In the genomic region with DNA sequence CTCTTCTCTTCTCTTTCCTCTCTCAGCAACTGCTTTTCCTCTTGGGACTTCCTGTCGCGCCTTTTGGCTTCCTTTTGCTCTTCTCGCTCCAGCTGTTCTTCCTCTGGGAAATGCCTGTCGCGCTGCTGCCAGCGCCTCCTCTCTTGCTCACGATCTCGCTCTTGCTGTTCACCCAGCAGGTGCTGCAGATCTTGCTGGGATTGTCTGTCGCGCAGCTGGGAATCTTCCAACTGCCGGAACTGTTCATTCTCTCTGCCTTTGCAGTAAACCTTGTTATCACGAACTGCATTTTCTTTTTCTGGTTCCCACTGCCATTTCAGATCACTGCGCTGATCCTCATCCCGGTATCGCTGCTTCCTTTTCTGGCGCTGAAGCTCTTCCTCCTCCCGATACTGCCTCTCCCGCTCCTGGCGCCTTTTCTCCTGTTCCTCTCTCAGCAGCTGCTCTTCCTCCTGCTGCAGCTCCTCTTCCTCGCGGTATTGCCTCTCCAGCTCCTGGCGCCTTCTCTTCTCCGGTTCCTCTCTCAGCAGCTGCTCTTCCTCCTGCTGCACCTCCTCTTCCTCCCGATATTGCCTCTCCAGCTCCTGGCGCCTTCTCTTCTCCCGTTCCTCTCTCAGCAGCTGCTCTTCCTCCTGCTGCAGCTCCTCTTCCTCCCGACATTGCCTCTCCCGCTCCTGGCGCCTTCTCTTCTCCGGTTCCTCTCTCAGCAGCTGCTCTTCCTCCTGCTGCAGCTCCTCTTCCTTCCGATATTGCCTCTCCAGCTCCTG, we compare ENCODE assay signal across 10 cellular contexts. TPM values are rescaled to one million over a fixed set of nuclear protein-coding genes. Genes with fewer than 3 reads are reported as not detected.
DNase-seq lines count a peak whose midpoint lies in the region; ATAC-seq and TF ChIP-seq lines count a peak whose summit lies in the region.
"Had no signal": no experiment of that assay in that cellular context is flagged by ENCODE, and none has a peak within 500 bp of the region (broad histone marks: within the 10 kb centered on the region; RNA-seq: fewer than 3 reads in every experiment).

No MANE protein-coding gene starts in this region.

- H3K18ac ChIP-seq in neuronal stem cell (ENCODE audit: low read length), result no peak overlapping the region

- POLR2A ChIA-PET in BJ (lab: Charles Lee), result interaction anchor here (0.7 kb wide), 1 partner anchor 21 kb away, joined by 4 read pairs; no protein-coding TSS in a partner anchor
- POLR2A ChIA-PET in HEK293T (lab: Yijun Ruan, JAX), result interaction anchor here (0.7 to 3.4 kb wide), 11 partner anchors 13 to 933 kb away, joined by 3 to 23 read pairs (median 4); a partner anchor contains a TSS

- H4K91ac ChIP-seq in neuronal stem cell (ENCODE audit: low read depth, low read length, poor library complexity), result no peak overlapping the region

- H3K79me1 ChIP-seq in neuronal stem cell (ENCODE audit: low read depth, low read length), result peaks cover 2% of the 10 kb centered on the region

- H3K9me3 ChIP-seq in neuronal stem cell (replicated peaks in 1 of 2; ENCODE audit: control insufficient read depth in 2 of 2, insufficient read depth in 1 of 2, low read depth in 1 of 2, low read length in 2 of 2) (peaks cover 14 to 50% of the 10 kb centered on the region in 2 donors), uterus (peaks cover 0 to 4% of the 10 kb centered on the region in 2 donors)

- no peak overlapping the region for H3K27ac ChIP-seq in neuronal stem cell (replicated peaks; ENCODE audit: low read length)
- H3K27ac ChIP-seq in uterus, result no peak overlapping the region

- intact Hi-C loops in uterus (cut with DNase I; ENCODE audit: low total_unique reads), result no loop called here

- H3K9ac ChIP-seq in neuronal stem cell (ENCODE audit: low read depth, low read length, poor library complexity), result no peak overlapping the region

- H2AFZ ChIP-seq in neuronal stem cell (ENCODE audit: low read length), result no peak overlapping the region

- H3K4me2 ChIP-seq in neuronal stem cell (ENCODE audit: insufficient read depth, low read length, poor library complexity, severe bottlenecking), result peak overlapping the region; percentile 11

- peaks cover 0 to 8% of the 10 kb centered on the region in 2 donors for H3K4me1 Mint-ChIP-seq in effector memory CD8-positive, alpha-beta T cell (ENCODE audit: low read depth in 2 of 2)

- H2BK120ac ChIP-seq in neuronal stem cell (ENCODE audit: low read depth, low read length), result no peak overlapping the region

- H4K8ac ChIP-seq in neuronal stem cell (ENCODE audit: low read depth, low read length), result no peak overlapping the region

- peaks cover 0 to 6% of the 10 kb centered on the region in 2 donors for H3K27me3 Mint-ChIP-seq in effector memory CD8-positive, alpha-beta T cell

- WGBS in neuronal stem cell (ENCODE audit: extremely low coverage in 2 of 2, insufficient read length in 2 of 2, insufficient replicate concordance in 1 of 2), 2 donors, result no CpG with 5 or more reads among the region's 31 CpGs

- no peak for TF ChIP-seq POLR2A in uterus (IDR thresholded peaks at IDR 0.05)

- no peak overlapping the region for H2BK15ac ChIP-seq in neuronal stem cell (ENCODE audit: low read length)

- H3K27ac Mint-ChIP-seq in effector memory CD8-positive, alpha-beta T cell, result no peak overlapping the region

- no peaks in the 10 kb centered on the region for H3K9me3 Mint-ChIP-seq in effector memory CD8-positive, alpha-beta T cell

- H2BK5ac ChIP-seq in neuronal stem cell (ENCODE audit: low read length), result no peak overlapping the region

- CTCF ChIA-PET in BJ (lab: Yijun Ruan, JAX), result interaction anchor here (0.7 to 2.4 kb wide), 7 partner anchors 14 to 351 kb away, joined by 3 to 13 read pairs (median 4); no protein-coding TSS in a partner anchor
- CTCF ChIA-PET in HEK293T (lab: Yijun Ruan, JAX), result interaction anchor here (0.6 to 2.9 kb wide), 10 partner anchors 19 to 465 kb away, joined by 3 to 12 read pairs (median 4); no protein-coding TSS in a partner anchor

- no peak for TF ChIP-seq CTCF in BJ (IDR thresholded peaks at IDR 0.05; ENCODE audit: insufficient read depth, low read depth, low read length)
- TF ChIP-seq CTCF in uterus (IDR thresholded peaks at IDR 0.05), result no peak

- H3K4me3 Mint-ChIP-seq in effector memory CD8-positive, alpha-beta T cell, result no peak overlapping the region

- no peak overlapping the region for H2BK12ac ChIP-seq in neuronal stem cell (ENCODE audit: low read length)

- H3K4me1 ChIP-seq in neuronal stem cell (ENCODE audit: control insufficient read depth in 2 of 2, insufficient read depth in 1 of 2, low read depth in 1 of 2, low read length in 2 of 2) (peaks cover 0 to 16% of the 10 kb centered on the region in 2 donors), uterus (peaks cover 0 to 29% of the 10 kb centered on the region in 2 donors)

- no peak overlapping the region for H3K23ac ChIP-seq in neuronal stem cell (ENCODE audit: low read depth, low read length, poor library complexity)

- H3K36me3 ChIP-seq in BJ (ENCODE audit: control insufficient read depth, insufficient read depth, low read length), result no peaks in the 10 kb centered on the region
- no peaks in the 10 kb centered on the region for H3K36me3 ChIP-seq in neuronal stem cell (replicated peaks in 1 of 2; ENCODE audit: control insufficient read depth in 2 of 2, insufficient read depth in 2 of 2, low read length in 2 of 2)
- no peaks in the 10 kb centered on the region for H3K36me3 ChIP-seq in uterus

- no peak overlapping the region for H3K4ac ChIP-seq in neuronal stem cell (ENCODE audit: low read length)

- H3K27me3 ChIP-seq in BJ (ENCODE audit: control insufficient read depth, insufficient read depth, low read length) (peaks cover 44% of the 10 kb centered on the region), neuronal stem cell (ENCODE audit: control insufficient read depth in 3 of 3, insufficient read depth in 3 of 3, low read depth in 1 of 3, low read length in 3 of 3) (peaks cover 52 to 72% (median 67%) of the 10 kb centered on the region in 3 experiments), uterus (peaks cover 0 to 67% of the 10 kb centered on the region in 2 donors)

- no peak overlapping the region for H3K14ac ChIP-seq in neuronal stem cell (ENCODE audit: low read length)

- no peak for ATAC-seq in effector memory CD8-positive, alpha-beta T cell (replicated peaks)

- H3K4me3 ChIP-seq in BJ (ENCODE audit: low read depth, low read length), result peak overlapping the region; percentile 43
- no peak overlapping the region for H3K4me3 ChIP-seq in neuronal stem cell (ENCODE audit: low read length in 2 of 2)
- H3K4me3 ChIP-seq in uterus, result no peak overlapping the region

- no peak for DNase-seq in BJ (ENCODE audit: low read depth)
- no peak for DNase-seq in HEK293T (ENCODE audit: extremely low spot score)
- DNase-seq in ecto neural progenitor cell (ENCODE audit: low spot score), result peak; percentile 44
- no peak for DNase-seq in neuronal stem cell (ENCODE audit: low spot score)
- no peak for DNase-seq in uterus
- no peak for DNase-seq in effector memory CD8-positive, alpha-beta T cell
- no peak for DNase-seq in AG20443 (ENCODE audit: low spot score)
- no peak for DNase-seq in GM19238 (ENCODE audit: insufficient read length, low spot score)
- DNase-seq: mesenchymal stem cell, NCI-H1417 treated with DMSO at 0.1 percent for 48 hours had no signal

- no peaks in the 10 kb centered on the region for H3K36me3 Mint-ChIP-seq in effector memory CD8-positive, alpha-beta T cell (ENCODE audit: insufficient read depth)

- no peak overlapping the region for H2AK5ac ChIP-seq in neuronal stem cell (ENCODE audit: low read depth, low read length)

TF ChIP-seq in HEK293T, 16 proteins besides CTCF, POLR2A, EP300 and RAD21:
- peak; percentile 23 for TF ChIP-seq L3MBTL2 (conservative IDR thresholded peaks at IDR 0.05)
- TF ChIP-seq HDGF (IDR thresholded peaks at IDR 0.05; ENCODE audit: borderline replicate concordance), result no peak
TF ChIP-seq in HEK293T: peak in this region for 1.

RNA-seq across cellular contexts. Expression of a gene that starts 5.8 kb away (rescaled TPM):
- not detected in 2 replicates for polyA plus RNA-seq in BJ (2011; rRNA removed)
- not detected in 2 replicates for polyA minus RNA-seq in BJ (2011; rRNA and poly(A)+ RNA removed)
- polyA plus RNA-seq in neuronal stem cell (2013, experiment 1 of 2), result 0.03 TPM
- polyA plus RNA-seq in neuronal stem cell (2013, experiment 2 of 2), result 0.01 TPM
- not detected for total RNA-seq in uterus

RNA-seq across cellular contexts. Expression of a gene that starts 20.6 kb away (rescaled TPM):
- not detected in 2 replicates for polyA plus RNA-seq in BJ (2011; rRNA removed)
- polyA minus RNA-seq in BJ (2011; rRNA and poly(A)+ RNA removed), result not detected in 2 replicates
- not detected for polyA plus RNA-seq in neuronal stem cell (2013, experiment 1 of 2)
- not detected for polyA plus RNA-seq in neuronal stem cell (2013, experiment 2 of 2)
- total RNA-seq in uterus, result not detected

RNA-seq across cellular contexts. Expression of a gene that starts 49.6 kb away (rescaled TPM):
- not detected in 2 replicates for polyA plus RNA-seq in BJ (2011; rRNA removed)
- not detected in 2 replicates for polyA minus RNA-seq in BJ (2011; rRNA and poly(A)+ RNA removed)
- polyA plus RNA-seq in neuronal stem cell (2013, experiment 1 of 2), result not detected
- polyA plus RNA-seq in neuronal stem cell (2013, experiment 2 of 2), result not detected
- not detected for total RNA-seq in uterus
